13 cellular contexts compared by ENCODE assay signal in genomic region chr10:92142949-92143348, GRCh38.
DNase-seq lines count a peak whose midpoint lies in the region; ATAC-seq and TF ChIP-seq lines count a peak whose summit lies in the region.
"Had no signal": no experiment of that assay in that cellular context is flagged by ENCODE, and none has a peak within 500 bp of the region (broad histone marks: within the 10 kb centered on the region; RNA-seq: fewer than 3 reads in every experiment).

No MANE protein-coding gene starts in this region.

- no peaks in the 10 kb centered on the region for H3K9me3 Mint-ChIP-seq in stimulated activated naive CD8-positive, alpha-beta T cell treated with anti-CD3 and anti-CD28 coated beads, Interleukin-15, amount 100 ng/mL, for 72 hours
- H3K9me3 Mint-ChIP-seq: activated T-cell treated with anti-CD3 and anti-CD28 coated beads, Interleukin-2, amount 50 U/mL, for 4 hours; natural killer cell had no signal

- no peaks in the 10 kb centered on the region for H3K27me3 ChIP-seq in esophagus muscularis mucosa

- TF ChIP-seq POLR2A in esophagus muscularis mucosa (IDR thresholded peaks at IDR 0.05; ENCODE audit: low read depth): no peak

- H3K4me3 Mint-ChIP-seq in stimulated activated naive CD8-positive, alpha-beta T cell treated with anti-CD3 and anti-CD28 coated beads, Interleukin-15, amount 100 ng/mL, for 72 hours: no peak overlapping the region
- H3K4me3 Mint-ChIP-seq: activated T-cell treated with anti-CD3 and anti-CD28 coated beads, Interleukin-2, amount 50 U/mL, for 4 hours; natural killer cell had no signal

- peaks cover 26 to 52% (median 48%) of the 10 kb centered on the region in 4 donors for H3K4me1 ChIP-seq in esophagus muscularis mucosa

- no peak overlapping the region for H3K27ac Mint-ChIP-seq in stimulated activated naive CD8-positive, alpha-beta T cell treated with anti-CD3 and anti-CD28 coated beads, Interleukin-15, amount 100 ng/mL, for 72 hours

- H3K9me3 ChIP-seq in esophagus muscularis mucosa: no peaks in the 10 kb centered on the region

- H3K4me1 Mint-ChIP-seq in stimulated activated naive CD8-positive, alpha-beta T cell treated with anti-CD3 and anti-CD28 coated beads, Interleukin-15, amount 100 ng/mL, for 72 hours: no peaks in the 10 kb centered on the region

- peaks cover 0 to 6% (median 2%) of the 10 kb centered on the region in 4 donors for H3K36me3 ChIP-seq in esophagus muscularis mucosa

- no peak overlapping the region for H3K4me3 ChIP-seq in esophagus muscularis mucosa

- peak; percentile 79 for ATAC-seq in GM18520 (IDR thresholded peaks at IDR 0.05; ENCODE audit: unreplicated experiment)
- ATAC-seq in GM21737 (IDR thresholded peaks at IDR 0.05; ENCODE audit: unreplicated experiment): peak; percentile 74
- ATAC-seq in HG03442 (IDR thresholded peaks at IDR 0.05; ENCODE audit: unreplicated experiment): peak; percentile 57
- ATAC-seq in HG03039 (IDR thresholded peaks at IDR 0.05; ENCODE audit: unreplicated experiment): no peak
- no peak for ATAC-seq in stimulated activated naive CD8-positive, alpha-beta T cell treated with anti-CD3 and anti-CD28 coated beads, Interleukin-15, amount 100 ng/mL, for 72 hours
- ATAC-seq: activated T-cell treated with anti-CD3 and anti-CD28 coated beads, Interleukin-2, amount 50 U/mL, for 4 hours; natural killer cell had no signal

- intact Hi-C loops in esophagus muscularis mucosa (cut with DNase I): no loop called here

- TF ChIP-seq CTCF in esophagus muscularis mucosa (IDR thresholded peaks at IDR 0.05): no peak

- TF ChIP-seq EP300 in esophagus muscularis mucosa (IDR thresholded peaks at IDR 0.05): no peak

- no peak for DNase-seq in esophagus muscularis mucosa (ENCODE audit: extremely low spot score)
- DNase-seq in pons (ENCODE audit: low spot score): no peak
- DNase-seq in RKO (ENCODE audit: low spot score): no peak
- no peak for DNase-seq in stimulated activated naive CD8-positive, alpha-beta T cell treated with anti-CD3 and anti-CD28 coated beads, Interleukin-15, amount 100 ng/mL, for 72 hours
- DNase-seq: activated T-cell treated with anti-CD3 and anti-CD28 coated beads, Interleukin-2, amount 50 U/mL, for 4 hours; DMS 273 treated with DMSO at 0.1 percent for 48 hours; natural killer cell; stimulated activated CD4-positive, alpha-beta T cell treated with anti-CD3 and anti-CD28 coated beads, Interleukin-4, amount 100 ng/mL, for 24 hours; SW 1271 had no signal

- peak overlapping the region in 3 of 4 donors; percentile 33 to 60 (median 36) for H3K27ac ChIP-seq in esophagus muscularis mucosa (replicated peaks in 1 of 4)

- WGBS in esophagus muscularis mucosa: 46% methylated on average over 3 of the region's 3 CpGs

- no peaks in the 10 kb centered on the region for H3K27me3 Mint-ChIP-seq in stimulated activated naive CD8-positive, alpha-beta T cell treated with anti-CD3 and anti-CD28 coated beads, Interleukin-15, amount 100 ng/mL, for 72 hours

Comparison
In these comparisons a context has a peak if more than half of its experiments do, and no peak if none do; other contexts are left out.
1. ATAC-seq: peak in GM18520 (single experiment), GM21737 (single experiment) and HG03442 (single experiment); none in HG03039 (single experiment) and stimulated activated naive CD8-positive, alpha-beta T cell treated with anti-CD3 and anti-CD28 coated beads, Interleukin-15, amount 100 ng/mL, for 72 hours (single experiment).